9 cellular contexts compared by ENCODE assay signal in genomic region chr7:101941481-101942383, GRCh38.
DNase-seq lines count a peak whose midpoint lies in the region; ATAC-seq and TF ChIP-seq lines count a peak whose summit lies in the region.
"Had no signal": no experiment of that assay in that cellular context is flagged by ENCODE, and none has a peak within 500 bp of the region (broad histone marks: within the 10 kb centered on the region; RNA-seq: fewer than 3 reads in every experiment).

No MANE protein-coding gene starts in this region.

- DNase-seq in GM03348 (ENCODE audit: low spot score) (peak; percentile 64), RWPE1 (ENCODE audit: low spot score) (peak; percentile 89), foreskin keratinocyte (peak; percentile 81 to 91), sciatic nerve (ENCODE audit: low spot score) (peak; percentile 48), NOMO-1 (lab: John Stamatoyannopoulos, UW; ENCODE audit: unreplicated experiment in 2 of 2) (no peak), neuronal stem cell (ENCODE audit: low spot score) (no peak), GM13977 (ENCODE audit: low spot score) (no peak)
- no peak for DNase-seq in activated naive CD8-positive, alpha-beta T cell treated with anti-CD3 and anti-CD28 coated beads for 36 hours

- H3K4me2 ChIP-seq in neuronal stem cell (ENCODE audit: insufficient read depth, low read length, poor library complexity, severe bottlenecking) = no peak overlapping the region

- no peak overlapping the region for H3K14ac ChIP-seq in neuronal stem cell (ENCODE audit: low read length)

- H3K23ac ChIP-seq in neuronal stem cell (ENCODE audit: low read depth, low read length, poor library complexity) = no peak overlapping the region

- H2BK120ac ChIP-seq in neuronal stem cell (ENCODE audit: low read depth, low read length) = no peak overlapping the region

- ATAC-seq in foreskin keratinocyte = peak; percentile 85
- peak; percentile 53 for ATAC-seq in sciatic nerve

- no peaks in the 10 kb centered on the region for H3K27me3 ChIP-seq in foreskin keratinocyte
- no peaks in the 10 kb centered on the region for H3K27me3 ChIP-seq in neuronal stem cell (ENCODE audit: control insufficient read depth in 3 of 3, insufficient read depth in 3 of 3, low read depth in 1 of 3, low read length in 3 of 3)
- H3K27me3 ChIP-seq: tibial nerve had no signal

- H4K91ac ChIP-seq in neuronal stem cell (ENCODE audit: low read depth, low read length, poor library complexity) = no peak overlapping the region

- peak overlapping the region; percentile 99 for H3K27ac ChIP-seq in RWPE1
- H3K27ac ChIP-seq in foreskin keratinocyte = peak overlapping the region; percentile 45
- H3K27ac ChIP-seq in neuronal stem cell (replicated peaks; ENCODE audit: low read length) = no peak overlapping the region

- TF ChIP-seq CTCF in RWPE1 (conservative IDR thresholded peaks at IDR 0.05; ENCODE audit: low read depth) = no peak; the same call in 1 of the 2 replicates
- peak; percentile 63 for TF ChIP-seq CTCF in foreskin keratinocyte (conservative IDR thresholded peaks at IDR 0.05)
- TF ChIP-seq CTCF in GM13977 (IDR thresholded peaks at IDR 0.05; ENCODE audit: extremely low read depth, insufficient read depth, missing control alignments) = no peak

- no peak overlapping the region for H4K8ac ChIP-seq in neuronal stem cell (ENCODE audit: low read depth, low read length)

- no peak overlapping the region for H3K9ac ChIP-seq in neuronal stem cell (ENCODE audit: low read depth, low read length, poor library complexity)

- in situ Hi-C loops in GM13977 (cut with MboI; ENCODE audit: low pct_unique_long_range_greater_than_20kb, low sequenced_read_pairs, unreplicated experiment) = no loop called here

- intact Hi-C loops in sciatic nerve (cut with DNase I) = no loop called here

- POLR2A ChIA-PET in RWPE1 (lab: Yijun Ruan, JAX; ENCODE audit: low non-redundant PET) = interaction anchor here (0.5 kb wide), 3 partner anchors 91 to 290 kb away, joined by 3 to 7 read pairs (median 5); no protein-coding TSS in a partner anchor

- no peaks in the 10 kb centered on the region for H3K27me3 Mint-ChIP-seq in activated naive CD8-positive, alpha-beta T cell treated with anti-CD3 and anti-CD28 coated beads for 36 hours

- CTCF ChIA-PET in RWPE1 (lab: Yijun Ruan, JAX) = interaction anchor here (0.6 to 1.8 kb wide), 2 partner anchors 61 to 223 kb away, joined by 4 read pairs; no protein-coding TSS in a partner anchor

- no peak overlapping the region for H3K4ac ChIP-seq in neuronal stem cell (ENCODE audit: low read length)

- no CpG with 5 or more reads among the region's 12 CpGs for WGBS in neuronal stem cell (ENCODE audit: extremely low coverage in 2 of 2, insufficient read length in 2 of 2, insufficient replicate concordance in 1 of 2), 2 donors

- H2BK15ac ChIP-seq in neuronal stem cell (ENCODE audit: low read length) = no peak overlapping the region

- H3K79me1 ChIP-seq in neuronal stem cell (ENCODE audit: low read depth, low read length) = peaks cover 3% of the 10 kb centered on the region

- H3K9me3 ChIP-seq in neuronal stem cell (replicated peaks in 1 of 2; ENCODE audit: control insufficient read depth in 2 of 2, insufficient read depth in 1 of 2, low read depth in 1 of 2, low read length in 2 of 2) = peaks cover 3% of the 10 kb centered on the region in 2 donors
- H3K9me3 ChIP-seq: tibial nerve had no signal

- no peak overlapping the region for H2AK5ac ChIP-seq in neuronal stem cell (ENCODE audit: low read depth, low read length)

- no peak overlapping the region for H2BK5ac ChIP-seq in neuronal stem cell (ENCODE audit: low read length)

- peaks cover 17% of the 10 kb centered on the region for H3K4me1 Mint-ChIP-seq in activated naive CD8-positive, alpha-beta T cell treated with anti-CD3 and anti-CD28 coated beads for 36 hours

- H3K9me3 Mint-ChIP-seq in activated naive CD8-positive, alpha-beta T cell treated with anti-CD3 and anti-CD28 coated beads for 36 hours = no peaks in the 10 kb centered on the region

- H3K18ac ChIP-seq in neuronal stem cell (ENCODE audit: low read length) = no peak overlapping the region

- H3K27ac Mint-ChIP-seq in activated naive CD8-positive, alpha-beta T cell treated with anti-CD3 and anti-CD28 coated beads for 36 hours = no peak overlapping the region

- H3K4me3 ChIP-seq in neuronal stem cell (ENCODE audit: low read length in 2 of 2) = no peak overlapping the region
- H3K4me3 ChIP-seq: tibial nerve had no signal

- H3K36me3 ChIP-seq in neuronal stem cell (replicated peaks in 1 of 2; ENCODE audit: control insufficient read depth in 2 of 2, insufficient read depth in 2 of 2, low read length in 2 of 2) = peaks cover 2 to 3% of the 10 kb centered on the region in 2 donors
- H3K36me3 ChIP-seq: tibial nerve had no signal

- H3K36me3 Mint-ChIP-seq in activated naive CD8-positive, alpha-beta T cell treated with anti-CD3 and anti-CD28 coated beads for 36 hours = no peaks in the 10 kb centered on the region

- H3K4me1 ChIP-seq in foreskin keratinocyte = peaks cover 24% of the 10 kb centered on the region
- H3K4me1 ChIP-seq in neuronal stem cell (ENCODE audit: control insufficient read depth in 2 of 2, insufficient read depth in 1 of 2, low read depth in 1 of 2, low read length in 2 of 2) = peaks cover 14 to 15% of the 10 kb centered on the region in 2 donors

- H2BK12ac ChIP-seq in neuronal stem cell (ENCODE audit: low read length) = no peak overlapping the region

- no peak overlapping the region for H3K4me3 Mint-ChIP-seq in activated naive CD8-positive, alpha-beta T cell treated with anti-CD3 and anti-CD28 coated beads for 36 hours

- no peak overlapping the region for H2AFZ ChIP-seq in neuronal stem cell (ENCODE audit: low read length)

Comparison
In these comparisons a context has a peak if more than half of its experiments do, and no peak if none do; other contexts are left out.
1. DNase-seq: peak in GM03348 (single experiment), RWPE1 (single experiment), foreskin keratinocyte (2 of 2) and sciatic nerve (single experiment); none in NOMO-1 (0 of 2), neuronal stem cell (single experiment), activated naive CD8-positive, alpha-beta T cell treated with anti-CD3 and anti-CD28 coated beads for 36 hours (single experiment) and GM13977 (single experiment).